In the genomic region with DNA sequence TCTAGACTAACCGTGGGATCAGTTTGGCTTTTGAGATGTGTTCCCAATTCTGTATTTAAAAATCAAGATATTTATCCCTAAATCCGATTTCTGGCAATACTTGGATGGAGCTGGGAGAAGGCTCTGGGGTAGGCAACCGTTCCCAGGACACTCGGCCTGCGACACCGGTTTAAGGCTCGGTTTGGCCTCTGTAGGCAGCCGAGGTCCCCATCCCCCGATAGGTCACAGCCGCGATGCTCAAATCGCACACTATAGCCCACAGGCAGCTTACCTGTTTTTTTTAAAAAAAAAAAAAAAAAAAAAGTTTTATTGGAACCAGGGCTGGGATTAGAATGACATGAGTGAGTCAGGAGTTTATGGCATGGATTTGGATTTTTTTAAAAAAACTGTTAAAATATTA, we compare ENCODE assay signal across 8 cellular contexts. TPM values are rescaled to one million over a fixed set of nuclear protein-coding genes. Genes with fewer than 3 reads are reported as not detected.
DNase-seq lines count a peak whose midpoint lies in the region; ATAC-seq and TF ChIP-seq lines count a peak whose summit lies in the region.

No MANE protein-coding gene starts in this region.

- no peak for ATAC-seq in GM21825 (IDR thresholded peaks at IDR 0.05; ENCODE audit: unreplicated experiment)

- no peak for TF ChIP-seq CTCF in AG04450 (IDR thresholded peaks at IDR 0.05; ENCODE audit: low read depth, low read length)
- TF ChIP-seq CTCF in cardiac fibroblast (IDR thresholded peaks at IDR 0.05; ENCODE audit: low read depth, low read length) = no peak

- DNase-seq in AG04450 (ENCODE audit: low read depth, low spot score) (no peak), cardiac fibroblast (ENCODE audit: low read depth in 2 of 2) (no peak), amniotic stem cell (lab: John Stamatoyannopoulos, UW) (no peak), hepatic stellate cell (ENCODE audit: low spot score) (no peak), NCI-H774 (lab: John Stamatoyannopoulos, UW) (no peak)

- H3K9me3 ChIP-seq in AG04450 (ENCODE audit: control insufficient read depth, insufficient read depth, low read length) (no peaks in the 10 kb centered on the region; the same call in 1 of the 2 replicates), HUES64 (ENCODE audit: insufficient read depth, low read depth, low read length) (no peaks in the 10 kb centered on the region), muscle layer of duodenum (ENCODE audit: control insufficient read depth in 1 of 2, low read length in 2 of 2) (no peaks in the 10 kb centered on the region)

- H3K9ac ChIP-seq in HUES64 (ENCODE audit: low read depth, low read length) = peak overlapping the region; percentile 72

- WGBS in HUES64 = 15% methylated on average over 11 of the region's 12 CpGs

- POLR2A ChIA-PET in AG04450 (lab: Yijun Ruan, JAX) = interaction anchor here (1.0 to 1.9 kb wide), 3 partner anchors 8 to 29 kb away, joined by 3 to 13 read pairs (median 7); partner anchors contain the start of genes ATP5F1C and KIN

- no peak overlapping the region for H3K27ac ChIP-seq in AG04450 (ENCODE audit: low read depth, low read length)
- no peak overlapping the region; the same call in 1 of the 2 replicates for H3K27ac ChIP-seq in HUES64 (ENCODE audit: low read depth, low read length)
- no peak overlapping the region for H3K27ac ChIP-seq in muscle layer of duodenum (ENCODE audit: low read length)

- H3K27me3 ChIP-seq in AG04450 (ENCODE audit: control insufficient read depth, insufficient read depth, low read length) (peaks cover 13% of the 10 kb centered on the region), HUES64 (ENCODE audit: insufficient read depth, low read length) (peaks cover 6% of the 10 kb centered on the region; the same call in 1 of the 2 replicates), muscle layer of duodenum (ENCODE audit: low read depth, low read length) (no peaks in the 10 kb centered on the region)

- H3K36me3 ChIP-seq in HUES64 (ENCODE audit: insufficient read depth, low read length) = peaks cover 8% of the 10 kb centered on the region; the same call in 1 of the 2 replicates
- H3K36me3 ChIP-seq in muscle layer of duodenum (ENCODE audit: control insufficient read depth in 1 of 2, insufficient read depth in 2 of 2, low read length in 2 of 2) = no peaks in the 10 kb centered on the region

- H3K4me1 ChIP-seq in HUES64 (ENCODE audit: insufficient read depth, low read length) = peaks cover 14% of the 10 kb centered on the region; the same call in 1 of the 2 replicates
- H3K4me1 ChIP-seq in muscle layer of duodenum (ENCODE audit: control insufficient read depth in 1 of 2, insufficient read depth in 2 of 2, low read length in 2 of 2) = peaks cover 12 to 16% of the 10 kb centered on the region in 2 donors

- H3K4me3 ChIP-seq in AG04450 (ENCODE audit: low read depth, low read length) (peak overlapping the region; percentile 99), HUES64 (ENCODE audit: low read length) (peak overlapping the region; percentile 100), cardiac fibroblast (replicated peaks in 1 of 2; ENCODE audit: low read depth in 2 of 2, low read length in 2 of 2) (peak overlapping the region; percentile 96 to 97), muscle layer of duodenum (ENCODE audit: low read depth in 1 of 2, low read length in 2 of 2) (peak overlapping the region; percentile 95 to 100)

- CTCF ChIA-PET in AG04450 (lab: Charles Lee) = interaction anchor here (0.6 to 1.3 kb wide), 3 partner anchors 292 to 1494 kb away, joined by 3 to 5 read pairs (median 3); no protein-coding TSS in a partner anchor

RNA-seq across cellular contexts. Expression of gene TAF3, which starts 0.7 kb away (rescaled TPM):
- 2.3 and 3.1 TPM in 2 replicates for polyA plus RNA-seq in AG04450 (2011; rRNA removed)
- 2.3 and 2.7 TPM in 2 replicates for polyA minus RNA-seq in AG04450 (2011; rRNA and poly(A)+ RNA removed)
- polyA plus RNA-seq in HUES64 (2013, experiment 1 of 2) = 7.4 TPM
- 7.3 TPM for polyA plus RNA-seq in HUES64 (2013, experiment 2 of 2)

RNA-seq across cellular contexts. Expression of gene ATP5F1C, which starts 29.6 kb away (rescaled TPM):
- 378 and 456 TPM in 2 replicates for polyA plus RNA-seq in AG04450 (2011; rRNA removed)
- polyA minus RNA-seq in AG04450 (2011; rRNA and poly(A)+ RNA removed) = 110 and 141 TPM in 2 replicates
- 240 TPM for polyA plus RNA-seq in HUES64 (2013, experiment 1 of 2)
- 248 TPM for polyA plus RNA-seq in HUES64 (2013, experiment 2 of 2)

RNA-seq across cellular contexts. Expression of gene KIN, which starts 29.8 kb away (rescaled TPM):
- 10.2 and 16.0 TPM in 2 replicates for polyA plus RNA-seq in AG04450 (2011; rRNA removed)
- 3.1 and 5.0 TPM in 2 replicates for polyA minus RNA-seq in AG04450 (2011; rRNA and poly(A)+ RNA removed)
- 16.5 TPM for polyA plus RNA-seq in HUES64 (2013, experiment 1 of 2)
- polyA plus RNA-seq in HUES64 (2013, experiment 2 of 2) = 18.9 TPM
